In the genomic region with DNA sequence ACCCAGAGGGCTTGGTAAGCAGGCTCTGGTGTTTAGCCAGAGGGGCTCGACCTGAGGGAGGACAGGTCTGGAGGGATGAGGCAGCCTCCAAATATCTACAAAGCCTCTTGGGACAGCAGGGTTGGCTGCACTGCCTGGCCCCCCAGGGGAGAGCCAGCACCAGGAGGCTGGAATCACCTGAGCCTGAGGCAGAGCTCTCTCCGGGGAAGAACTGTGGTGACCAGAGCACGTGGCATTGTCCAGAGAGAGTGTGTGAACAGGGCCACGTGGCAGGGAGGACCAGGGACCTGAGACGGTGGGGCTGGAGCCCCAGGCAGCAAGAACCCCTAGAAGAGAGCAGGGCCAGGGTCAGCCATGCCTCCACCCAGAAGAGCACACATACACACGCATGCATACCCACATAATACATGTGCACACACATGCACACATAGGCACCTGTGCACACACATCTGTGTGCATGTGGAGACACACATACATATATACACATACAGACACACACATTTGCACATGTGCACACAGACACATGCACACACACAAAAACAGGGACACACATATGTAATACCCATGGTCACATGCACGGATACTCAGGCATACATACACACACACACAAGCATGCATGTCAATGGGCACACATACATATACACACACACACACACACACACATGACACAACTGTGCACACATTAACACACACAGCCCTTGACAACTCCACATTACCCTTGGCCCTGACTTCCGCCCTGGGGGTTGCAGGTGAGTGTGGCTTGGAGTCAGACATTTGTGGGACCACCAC, we compare ENCODE assay signal across 21 cellular contexts.
"Had no signal": no experiment of that assay in that cellular context is flagged by ENCODE, and none has a peak within 500 bp of the region (broad histone marks: within the 10 kb centered on the region; RNA-seq: fewer than 3 reads in every experiment).

No MANE protein-coding gene starts in this region.

- H3K4me3 Mint-ChIP-seq: dendritic cell treated with granulocyte-macrophage colony-stimulating factor and Interleukin-4, amounts not matched to agents 40 ng/mL and 50 ng/mL, for 4 days; naive thymus-derived CD4-positive, alpha-beta T cell; neural crest cell; stimulated activated effector memory CD8-positive, alpha-beta T cell treated with anti-CD3 and anti-CD28 coated beads, Interleukin-12 subunit alpha, Interleukin-12 subunit beta, amount 100 ng/mL, for 72 hours; stimulated activated naive CD8-positive, alpha-beta T cell treated with anti-CD3 and anti-CD28 coated beads, Interleukin-15, Interleukin-2, amounts not matched to agents 100 ng/mL and 50 ng/mL, for 24 hours had no signal

- H3K4me1 ChIP-seq: pancreas had no signal

- DNase-seq: cerebellar nuclear complex; esophagus squamous epithelium; foreskin fibroblast; glutamatergic neuron; left colon; nucleus accumbens; pancreas; stimulated activated CD4-positive, alpha-beta T cell treated with anti-CD3 and anti-CD28 coated beads, Interleukin-2, amount 100 ng/mL, for 48 hours; stimulated activated CD8-positive, alpha-beta memory T cell treated with anti-CD3 and anti-CD28 coated beads, Interleukin-4, amount 100 ng/mL, for 48 hours; testis had no signal

- H3K27ac ChIP-seq: esophagus squamous epithelium, gastroesophageal sphincter, pancreas, testis, tibial nerve had no signal

- H3K27ac Mint-ChIP-seq: dendritic cell treated with granulocyte-macrophage colony-stimulating factor and Interleukin-4, amounts not matched to agents 40 ng/mL and 50 ng/mL, for 4 days; naive thymus-derived CD4-positive, alpha-beta T cell; progenitor cell of endocrine pancreas; stimulated activated effector memory CD8-positive, alpha-beta T cell treated with anti-CD3 and anti-CD28 coated beads, Interleukin-12 subunit alpha, Interleukin-12 subunit beta, amount 100 ng/mL, for 72 hours; stimulated activated naive CD8-positive, alpha-beta T cell treated with anti-CD3 and anti-CD28 coated beads, Interleukin-15, Interleukin-2, amounts not matched to agents 100 ng/mL and 50 ng/mL, for 24 hours had no signal

- H3K36me3 ChIP-seq: esophagus squamous epithelium, gastroesophageal sphincter, pancreas, tibial nerve had no signal

- H3K27me3 ChIP-seq: pancreas, testis, tibial nerve had no signal

- H3K9me3 ChIP-seq: esophagus squamous epithelium, gastroesophageal sphincter, pancreas, testis, tibial nerve had no signal

- H3K36me3 Mint-ChIP-seq: naive thymus-derived CD4-positive, alpha-beta T cell; stimulated activated effector memory CD8-positive, alpha-beta T cell treated with anti-CD3 and anti-CD28 coated beads, Interleukin-12 subunit alpha, Interleukin-12 subunit beta, amount 100 ng/mL, for 72 hours had no signal

- H3K4me3 ChIP-seq: esophagus squamous epithelium, gastroesophageal sphincter, pancreas, smooth muscle cell, testis, tibial nerve had no signal

- H3K9me3 Mint-ChIP-seq: dendritic cell treated with granulocyte-macrophage colony-stimulating factor and Interleukin-4, amounts not matched to agents 40 ng/mL and 50 ng/mL, for 4 days; neural crest cell; stimulated activated effector memory CD8-positive, alpha-beta T cell treated with anti-CD3 and anti-CD28 coated beads, Interleukin-12 subunit alpha, Interleukin-12 subunit beta, amount 100 ng/mL, for 72 hours; stimulated activated naive CD8-positive, alpha-beta T cell treated with anti-CD3 and anti-CD28 coated beads, Interleukin-15, Interleukin-2, amounts not matched to agents 100 ng/mL and 50 ng/mL, for 24 hours had no signal

- H3K27me3 Mint-ChIP-seq: progenitor cell of endocrine pancreas had no signal

- FAIRE-seq: colon, pancreas had no signal

- ATAC-seq: gastroesophageal sphincter; left colon; naive thymus-derived CD4-positive, alpha-beta T cell; pancreas; right cardiac atrium; stimulated activated effector memory CD8-positive, alpha-beta T cell treated with anti-CD3 and anti-CD28 coated beads, Interleukin-12 subunit alpha, Interleukin-12 subunit beta, amount 100 ng/mL, for 72 hours had no signal
